In genomic region chr3:16361087-16361486, GRCh38 we compare ENCODE assay signal across 16 cellular contexts.
DNase-seq lines count a peak whose midpoint lies in the region; ATAC-seq, FAIRE-seq and TF ChIP-seq lines count a peak whose summit lies in the region.
"Had no signal": no experiment of that assay in that cellular context is flagged by ENCODE, and none has a peak within 500 bp of the region (broad histone marks: within the 10 kb centered on the region; RNA-seq: fewer than 3 reads in every experiment).

No MANE protein-coding gene starts in this region.

- peak overlapping the region; percentile 3 for H3K27ac Mint-ChIP-seq in activated naive CD8-positive, alpha-beta T cell
- H3K27ac Mint-ChIP-seq in naive thymus-derived CD8-positive, alpha-beta T cell, result peak overlapping the region in 7 of 10 donors; percentile 12 to 73 (median 55)
- H3K27ac Mint-ChIP-seq: H9 had no signal

- DNase-seq in Right ventricle myocardium superior (no peak), right cardiac atrium (no peak), Karpas-422 (no peak), hippocampal formation (lab: John Stamatoyannopoulos, UW) (no peak), D721Med (ENCODE audit: insufficient read length, low spot score) (no peak), SW480 (ENCODE audit: low spot score) (no peak)
- DNase-seq in naive thymus-derived CD8-positive, alpha-beta T cell, result no peak
- DNase-seq: DMS53, H9, Kasumi-1, MM.1S, NCI-H1092 treated with DMSO at 0.1 percent for 48 hours, NCI-H2081 treated with DMSO at 0.1 percent for 48 hours, NCI-H510A had no signal

- H3K9me3 Mint-ChIP-seq in activated naive CD8-positive, alpha-beta T cell (ENCODE audit: low read depth), result no peaks in the 10 kb centered on the region
- H3K9me3 Mint-ChIP-seq in naive thymus-derived CD8-positive, alpha-beta T cell, result no peaks in the 10 kb centered on the region
- H3K9me3 Mint-ChIP-seq: H9 had no signal

- intact Hi-C loops in Right ventricle myocardium superior (cut with DNase I) (no loop called here), right cardiac atrium (cut with DNase I) (loop anchor here in 1 of 4 donors (10.0 kb wide), 1 partner anchor 66 kb away; no protein-coding TSS in a partner anchor)

- H3K9me2 ChIP-seq in Karpas-422 (replicated peaks; ENCODE audit: insufficient read depth, low read length), result no peaks in the 10 kb centered on the region

- POLR2A ChIA-PET in naive thymus-derived CD8-positive, alpha-beta T cell (lab: Charles Lee), result no interaction called here

- H3K27me3 ChIP-seq in right cardiac atrium (ENCODE audit: control insufficient read depth, insufficient read depth) (no peaks in the 10 kb centered on the region), Karpas-422 (ENCODE audit: low read length) (no peaks in the 10 kb centered on the region)

- peaks cover 83% of the 10 kb centered on the region for H3K79me2 ChIP-seq in Karpas-422 (ENCODE audit: low read length)

- H3K4me3 ChIP-seq in right cardiac atrium (ENCODE audit: low read length) (no peak overlapping the region), Karpas-422 (ENCODE audit: low read length) (no peak overlapping the region)

- H3K27ac ChIP-seq in right cardiac atrium (ENCODE audit: low read length) (no peak overlapping the region), Karpas-422 (ENCODE audit: low read length) (peak overlapping the region; percentile 98)
- H3K27ac ChIP-seq: C4-2B had no signal

- H3K4me1 Mint-ChIP-seq in activated naive CD8-positive, alpha-beta T cell (ENCODE audit: low read depth), result peaks cover 29% of the 10 kb centered on the region
- H3K4me1 Mint-ChIP-seq in naive thymus-derived CD8-positive, alpha-beta T cell, result peaks cover 26 to 62% (median 40%) of the 10 kb centered on the region in 4 donors

- no peak overlapping the region for H3K4me3 Mint-ChIP-seq in activated naive CD8-positive, alpha-beta T cell
- H3K4me3 Mint-ChIP-seq in naive thymus-derived CD8-positive, alpha-beta T cell, result no peak overlapping the region
- H3K4me3 Mint-ChIP-seq: H9 had no signal

- no peaks in the 10 kb centered on the region; the same call in 1 of the 2 replicates for H4K20me1 ChIP-seq in Karpas-422 (ENCODE audit: insufficient read depth, low read depth, low read length)

- peak; percentile 70 for ATAC-seq in Right ventricle myocardium superior (ENCODE audit: poor library complexity)
- ATAC-seq in right cardiac atrium, result no peak
- ATAC-seq in naive thymus-derived CD8-positive, alpha-beta T cell, result no peak

- no peak overlapping the region for H3K9ac ChIP-seq in Karpas-422 (ENCODE audit: low read length)

- no peak for FAIRE-seq in D721Med (lab: Jason Lieb, UNC)

- TF ChIP-seq CTCF in D721Med (IDR thresholded peaks at IDR 0.05; ENCODE audit: insufficient read depth, missing control alignments), result no peak

- H3K4me1 ChIP-seq in right cardiac atrium (ENCODE audit: control insufficient read depth, insufficient read depth, low read length) (peaks cover 1% of the 10 kb centered on the region), Karpas-422 (ENCODE audit: low read length) (peaks cover 89% of the 10 kb centered on the region)

- peaks cover 77% of the 10 kb centered on the region for H3K36me3 ChIP-seq in Karpas-422 (ENCODE audit: insufficient read depth, low read length)

- peaks cover 15% of the 10 kb centered on the region for H3K36me3 Mint-ChIP-seq in activated naive CD8-positive, alpha-beta T cell
- peaks cover 4 to 74% (median 13%) of the 10 kb centered on the region in 3 donors for H3K36me3 Mint-ChIP-seq in naive thymus-derived CD8-positive, alpha-beta T cell

- no peak overlapping the region for H2AFZ ChIP-seq in Karpas-422 (ENCODE audit: low read length)

- H3K27me3 Mint-ChIP-seq in activated naive CD8-positive, alpha-beta T cell, result no peaks in the 10 kb centered on the region
- H3K27me3 Mint-ChIP-seq in naive thymus-derived CD8-positive, alpha-beta T cell, result no peaks in the 10 kb centered on the region

- H3K9me3 ChIP-seq in right cardiac atrium (ENCODE audit: control insufficient read depth, low read length), result no peaks in the 10 kb centered on the region
- no peaks in the 10 kb centered on the region for H3K9me3 ChIP-seq in Karpas-422 (ENCODE audit: low read length)

- no peak overlapping the region for H3K4me2 ChIP-seq in Karpas-422 (ENCODE audit: low read depth, low read length, poor library complexity, severe bottlenecking)
